In the genomic region with DNA sequence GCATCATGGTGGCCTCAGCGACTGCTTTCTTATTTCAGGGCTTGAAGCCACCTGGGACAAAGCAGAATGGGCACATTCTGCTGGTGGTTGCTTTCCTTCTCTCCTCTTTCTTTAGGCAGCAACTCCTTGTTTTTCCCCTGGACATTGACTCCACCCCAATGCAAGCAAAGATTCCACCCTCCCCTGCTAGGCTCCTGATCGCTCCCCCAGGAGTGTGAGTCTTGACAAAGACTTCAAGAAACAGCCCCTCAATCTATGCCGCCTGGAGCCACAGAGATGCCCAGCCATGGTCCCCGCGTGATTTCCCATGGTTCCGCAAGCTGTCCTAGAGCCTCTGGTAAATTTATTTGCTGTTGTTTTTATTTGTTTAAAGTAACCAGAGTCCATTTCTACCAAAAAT, we compare ENCODE assay signal across 17 cellular contexts. TPM values are rescaled to one million over a fixed set of nuclear protein-coding genes. Genes with fewer than 3 reads are reported as not detected.
"Had no signal": no experiment of that assay in that cellular context is flagged by ENCODE, and none has a peak within 500 bp of the region (broad histone marks: within the 10 kb centered on the region; RNA-seq: fewer than 3 reads in every experiment).

No MANE protein-coding gene starts in this region.

- H3K36me3 ChIP-seq: neutrophil had no signal

- H3K4me1 Mint-ChIP-seq: memory B cell, natural killer cell had no signal

- H3K9ac ChIP-seq: parathyroid adenoma had no signal

- H3K27ac ChIP-seq: neutrophil, parathyroid adenoma had no signal

- H3K4me3 Mint-ChIP-seq: activated CD4-positive, alpha-beta T cell treated with anti-CD3 and anti-CD28 coated beads for 36 hours; memory B cell; natural killer cell; T-helper 2 cell treated with Interferon-gamma antibody and Interleukin-4, amounts not matched to agents 5 μg/mL and 100 μg/mL, for 36 hours; type B pancreatic cell; WTC11 had no signal

- H3K27ac Mint-ChIP-seq: activated CD4-positive, alpha-beta T cell treated with anti-CD3 and anti-CD28 coated beads for 36 hours; natural killer cell; T-helper 2 cell treated with Interferon-gamma antibody and Interleukin-4, amounts not matched to agents 5 μg/mL and 100 μg/mL, for 36 hours; type B pancreatic cell; WTC11 had no signal

- H2AFZ ChIP-seq: parathyroid adenoma had no signal

- H3K4me3 ChIP-seq: mucosa of descending colon had no signal

- DNase-seq: activated CD4-positive, alpha-beta T cell treated with anti-CD3 and anti-CD28 coated beads for 36 hours; activated CD4-positive, alpha-beta T cell treated with anti-CD3 and anti-CD28 coated beads, Interleukin-2, amount 50 U/mL, for 48 hours; anterior cingulate cortex; cortex of kidney; effector CD4-positive, alpha-beta T cell; mucosa of descending colon; natural killer cell; stimulated activated naive CD4-positive, alpha-beta T cell; substantia nigra had no signal

- H3K9me3 Mint-ChIP-seq: memory B cell; natural killer cell; T-helper 2 cell treated with Interferon-gamma antibody and Interleukin-4, amounts not matched to agents 5 μg/mL and 100 μg/mL, for 36 hours; type B pancreatic cell; WTC11 had no signal

- H3K9me3 ChIP-seq: mucosa of descending colon, neutrophil had no signal

- H3K36me3 Mint-ChIP-seq: memory B cell, natural killer cell, type B pancreatic cell, WTC11 had no signal

- H3K27me3 ChIP-seq: neutrophil had no signal

- H3K4me1 ChIP-seq: parathyroid adenoma had no signal

- H3K79me2 ChIP-seq: parathyroid adenoma had no signal

- ATAC-seq: activated CD4-positive, alpha-beta T cell treated with anti-CD3 and anti-CD28 coated beads for 36 hours; esophagus mucosa; mucosa of descending colon; natural killer cell; WTC11 had no signal

RNA-seq across cellular contexts. Expression of a gene that starts 2.4 kb away (rescaled TPM):
- total RNA-seq: activated CD4-positive, alpha-beta T cell treated with anti-CD3 and anti-CD28 coated beads for 36 hours; renal cortical epithelial cell had no signal
